Comparison of ENCODE assay signal across 8 cellular contexts in genomic region chrX:130172127-130172834, GRCh38. TPM values are rescaled to one million over a fixed set of nuclear protein-coding genes. Genes with fewer than 3 reads are reported as not detected.
DNase-seq lines count a peak whose midpoint lies in the region; ATAC-seq, FAIRE-seq and TF ChIP-seq lines count a peak whose summit lies in the region.

No MANE protein-coding gene starts in this region.

- peaks cover 34% of the 10 kb centered on the region for H3K36me3 Mint-ChIP-seq in dendritic cell treated with granulocyte-macrophage colony-stimulating factor and Interleukin-4, amounts not matched to agents 40 ng/mL and 50 ng/mL, for 4 days (ENCODE audit: low read depth)
- H3K36me3 Mint-ChIP-seq in nephron (ENCODE audit: low read depth) = no peaks in the 10 kb centered on the region

- H3K4me3 Mint-ChIP-seq in dendritic cell treated with granulocyte-macrophage colony-stimulating factor and Interleukin-4, amounts not matched to agents 40 ng/mL and 50 ng/mL, for 4 days = peak overlapping the region; percentile 82
- H3K4me3 Mint-ChIP-seq in nephron = peak overlapping the region; percentile 79 to 80 (median 79)

- no peaks in the 10 kb centered on the region for H3K27me3 Mint-ChIP-seq in dendritic cell treated with granulocyte-macrophage colony-stimulating factor and Interleukin-4, amounts not matched to agents 40 ng/mL and 50 ng/mL, for 4 days
- H3K27me3 Mint-ChIP-seq in nephron (ENCODE audit: low read depth) = peaks cover 22% of the 10 kb centered on the region

- no peak for TF ChIP-seq CTCF in nephron (IDR thresholded peaks at IDR 0.05; ENCODE audit: unreplicated experiment in 3 of 3)

- intact Hi-C loops in dendritic cell treated with granulocyte-macrophage colony-stimulating factor and Interleukin-4, amounts not matched to agents 40 ng/mL and 50 ng/mL, for 4 days (cut with micrococcal nuclease) = no loop called here

- H3K27ac ChIP-seq in BLaER1 (no peak overlapping the region), KOPT-K1 (ENCODE audit: low read depth, low read length, poor library complexity, severe bottlenecking) (peak overlapping the region; percentile 87)

- H3K27ac Mint-ChIP-seq in dendritic cell treated with granulocyte-macrophage colony-stimulating factor and Interleukin-4, amounts not matched to agents 40 ng/mL and 50 ng/mL, for 4 days = peak overlapping the region; percentile 94
- H3K27ac Mint-ChIP-seq in nephron = peak overlapping the region in 1 of 3 experiments; percentile 62

- H3K4me2 ChIP-seq in BLaER1 = peak overlapping the region; percentile 57

- no peaks in the 10 kb centered on the region for H3K9me3 Mint-ChIP-seq in dendritic cell treated with granulocyte-macrophage colony-stimulating factor and Interleukin-4, amounts not matched to agents 40 ng/mL and 50 ng/mL, for 4 days
- H3K9me3 Mint-ChIP-seq in nephron = peaks cover 4% of the 10 kb centered on the region

- DNase-seq in KBM-7 = no peak
- no peak for DNase-seq in frontal cortex (ENCODE audit: low spot score in 2 of 2)
- no peak for DNase-seq in foreskin melanocyte

- peaks cover 76% of the 10 kb centered on the region for H3K27me3 ChIP-seq in BLaER1

- H3K4me3 ChIP-seq in BLaER1 = peak overlapping the region; percentile 56

- FAIRE-seq in frontal cortex (lab: Jason Lieb, UNC) = no peak

- H3K36me3 ChIP-seq in BLaER1 (no peaks in the 10 kb centered on the region), KOPT-K1 (ENCODE audit: insufficient read depth, low read length) (peaks cover 9% of the 10 kb centered on the region)

- no peak overlapping the region for H3K9ac ChIP-seq in BLaER1

- H3K4me1 ChIP-seq in BLaER1 = peaks cover 34% of the 10 kb centered on the region

- H3K9me3 ChIP-seq in BLaER1 (peaks cover 14% of the 10 kb centered on the region; the same call in 1 of the 2 replicates), KOPT-K1 (ENCODE audit: insufficient read depth, low read length, poor library complexity, severe bottlenecking) (no peaks in the 10 kb centered on the region)

- peaks cover 33% of the 10 kb centered on the region for H3K4me1 Mint-ChIP-seq in dendritic cell treated with granulocyte-macrophage colony-stimulating factor and Interleukin-4, amounts not matched to agents 40 ng/mL and 50 ng/mL, for 4 days (ENCODE audit: low read depth)
- peaks cover 23% of the 10 kb centered on the region for H3K4me1 Mint-ChIP-seq in nephron

- no peak for ATAC-seq in GM19397 (IDR thresholded peaks at IDR 0.05; ENCODE audit: unreplicated experiment)

- no peaks in the 10 kb centered on the region for H4K20me1 ChIP-seq in BLaER1

- in situ Hi-C loops in KBM-7 (cut with MboI; ENCODE audit: low pct_unique_long_range_greater_than_20kb, low sequenced_read_pairs) = no loop called here

RNA-seq across cellular contexts. Expression of gene RAB33A, which starts 0.5 kb away (rescaled TPM):
- total RNA-seq in frontal cortex = 42.4 TPM

RNA-seq across cellular contexts. Expression of gene AIFM1, which starts 6.6 kb away (rescaled TPM):
- total RNA-seq in frontal cortex = 11.4 TPM
